Comparison of ENCODE assay signal across 1 cellular context in genomic region chr22:49962751-49963646, GRCh38.
TF ChIP-seq lines count a peak whose summit lies in the region.

No MANE protein-coding gene starts in this region.

TF ChIP-seq in HepG2, 621 proteins besides CTCF, POLR2A, EP300 and RAD21 (continued from another document):
- peak; percentile 84 for TF ChIP-seq ZNF501 (CRISPR knock-in tag; IDR thresholded peaks at IDR 0.05)
- no peak for TF ChIP-seq ZNF792 (CRISPR knock-in tag; IDR thresholded peaks at IDR 0.05)
- TF ChIP-seq RBM39 (IDR thresholded peaks at IDR 0.05; ENCODE audit: low read depth, low read length, poor library complexity, severe bottlenecking) = peak; percentile 37
- TF ChIP-seq ZNF318 (CRISPR knock-in tag; IDR thresholded peaks at IDR 0.05) = no peak
- TF ChIP-seq AGO2 (optimal IDR thresholded peaks at IDR 0.05; ENCODE audit: low read depth, low read length) = peak; percentile 96
- TF ChIP-seq KDM5B (CRISPR knock-in tag; IDR thresholded peaks at IDR 0.05; ENCODE audit: borderline replicate concordance) = peak; percentile 69; the same call in 1 of the 2 replicates
- peak; percentile 84 for TF ChIP-seq SRSF1 (optimal IDR thresholded peaks at IDR 0.05; ENCODE audit: low read depth, low read length)
- 0 out of 2 replicates have a peak, but pooled peaks have one; percentile 10 for TF ChIP-seq ZNF768 (CRISPR knock-in tag; IDR thresholded peaks at IDR 0.05)
- TF ChIP-seq ZXDC (CRISPR knock-in tag; IDR thresholded peaks at IDR 0.05) = 0 out of 2 replicates have a peak, but pooled peaks have one; percentile 37
- TF ChIP-seq ZNF263 (CRISPR knock-in tag; IDR thresholded peaks at IDR 0.05) = 0 out of 2 replicates have a peak, but pooled peaks have one; percentile 16
- TF ChIP-seq, protein P1, sequence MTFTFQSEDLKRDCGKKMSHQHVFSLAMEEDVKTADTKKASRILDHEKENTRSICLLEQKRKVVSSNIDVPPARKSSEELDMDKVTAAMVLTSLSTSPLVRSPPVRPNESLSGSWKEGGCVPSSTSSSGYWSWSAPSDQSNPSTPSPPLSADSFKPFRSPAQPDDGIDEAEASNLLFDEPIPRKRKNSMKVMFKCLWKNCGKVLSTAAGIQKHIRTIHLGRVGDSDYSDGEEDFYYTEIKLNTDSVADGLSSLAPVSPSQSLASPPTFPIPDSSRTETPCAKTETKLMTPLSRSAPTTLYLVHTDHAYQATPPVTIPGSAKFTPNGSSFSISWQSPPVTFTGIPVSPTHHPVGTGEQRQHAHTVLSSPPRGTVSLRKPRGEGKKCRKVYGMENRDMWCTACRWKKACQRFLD (CRISPR knock-in tag; IDR thresholded peaks at IDR 0.05; ENCODE audit: borderline replicate concordance) = 0 out of 2 replicates have a peak, but pooled peaks have one; percentile 52
- TF ChIP-seq, protein P2, sequence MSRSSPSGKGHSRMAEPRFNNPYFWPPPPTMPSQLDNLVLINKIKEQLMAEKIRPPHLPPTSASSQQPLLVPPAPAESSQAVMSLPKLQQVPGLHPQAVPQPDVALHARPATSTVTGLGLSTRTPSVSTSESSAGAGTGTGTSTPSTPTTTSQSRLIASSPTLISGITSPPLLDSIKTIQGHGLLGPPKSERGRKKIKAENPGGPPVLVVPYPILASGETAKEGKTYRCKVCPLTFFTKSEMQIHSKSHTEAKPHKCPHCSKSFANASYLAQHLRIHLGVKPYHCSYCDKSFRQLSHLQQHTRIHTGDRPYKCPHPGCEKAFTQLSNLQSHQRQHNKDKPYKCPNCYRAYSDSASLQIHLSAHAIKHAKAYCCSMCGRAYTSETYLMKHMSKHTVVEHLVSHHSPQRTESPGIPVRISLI (CRISPR knock-in tag; IDR thresholded peaks at IDR 0.05; ENCODE audit: borderline replicate concordance) = 0 out of 2 replicates have a peak, but pooled peaks have one; percentile 15
- TF ChIP-seq ARNT (IDR thresholded peaks at IDR 0.05) = no peak
- TF ChIP-seq HDAC1 (CRISPR knock-in tag; IDR thresholded peaks at IDR 0.05) = peak; percentile 20; the same call in 1 of the 2 replicates
- TF ChIP-seq ZFX (CRISPR knock-in tag; IDR thresholded peaks at IDR 0.05; ENCODE audit: low read depth) = peak; percentile 58
- peak; percentile 50; the same call in 1 of the 2 replicates for TF ChIP-seq ESRRA (CRISPR knock-in tag; IDR thresholded peaks at IDR 0.05; ENCODE audit: low read depth)
- TF ChIP-seq NR2F6 (IDR thresholded peaks at IDR 0.05) = peak; percentile 66
- TF ChIP-seq NR2F6 (CRISPR knock-in tag; IDR thresholded peaks at IDR 0.05) = no peak; the same call in 1 of the 2 replicates
- TF ChIP-seq ZNF607 (CRISPR knock-in tag; IDR thresholded peaks at IDR 0.05; ENCODE audit: borderline replicate concordance) = peak; percentile 22
- no peak for TF ChIP-seq STAT5B (CRISPR knock-in tag; IDR thresholded peaks at IDR 0.05)
- peak; percentile 46; the same call in 1 of the 2 replicates for TF ChIP-seq ZNF747 (CRISPR knock-in tag; IDR thresholded peaks at IDR 0.05; ENCODE audit: borderline replicate concordance)
- no peak for TF ChIP-seq ZNF737 (CRISPR knock-in tag; IDR thresholded peaks at IDR 0.05; ENCODE audit: borderline replicate concordance)
- TF ChIP-seq PRMT3 (CRISPR knock-in tag; IDR thresholded peaks at IDR 0.05; ENCODE audit: borderline replicate concordance, low read depth) = peak; percentile 11; the same call in 1 of the 2 replicates
- 0 out of 2 replicates have a peak, but pooled peaks have one; percentile 2 for TF ChIP-seq ARID4A (CRISPR knock-in tag; IDR thresholded peaks at IDR 0.05; ENCODE audit: borderline replicate concordance)
- TF ChIP-seq ZNF558 (CRISPR knock-in tag; IDR thresholded peaks at IDR 0.05; ENCODE audit: borderline replicate concordance) = no peak
- 0 out of 2 replicates have a peak, but pooled peaks have one; percentile 41 for TF ChIP-seq PHF21A (CRISPR knock-in tag; IDR thresholded peaks at IDR 0.05)
- peak; percentile 86 for TF ChIP-seq ZNF687 (CRISPR knock-in tag; IDR thresholded peaks at IDR 0.05)
- TF ChIP-seq ZBTB38 (CRISPR knock-in tag; IDR thresholded peaks at IDR 0.05) = peak; percentile 51
- TF ChIP-seq, protein P3, sequence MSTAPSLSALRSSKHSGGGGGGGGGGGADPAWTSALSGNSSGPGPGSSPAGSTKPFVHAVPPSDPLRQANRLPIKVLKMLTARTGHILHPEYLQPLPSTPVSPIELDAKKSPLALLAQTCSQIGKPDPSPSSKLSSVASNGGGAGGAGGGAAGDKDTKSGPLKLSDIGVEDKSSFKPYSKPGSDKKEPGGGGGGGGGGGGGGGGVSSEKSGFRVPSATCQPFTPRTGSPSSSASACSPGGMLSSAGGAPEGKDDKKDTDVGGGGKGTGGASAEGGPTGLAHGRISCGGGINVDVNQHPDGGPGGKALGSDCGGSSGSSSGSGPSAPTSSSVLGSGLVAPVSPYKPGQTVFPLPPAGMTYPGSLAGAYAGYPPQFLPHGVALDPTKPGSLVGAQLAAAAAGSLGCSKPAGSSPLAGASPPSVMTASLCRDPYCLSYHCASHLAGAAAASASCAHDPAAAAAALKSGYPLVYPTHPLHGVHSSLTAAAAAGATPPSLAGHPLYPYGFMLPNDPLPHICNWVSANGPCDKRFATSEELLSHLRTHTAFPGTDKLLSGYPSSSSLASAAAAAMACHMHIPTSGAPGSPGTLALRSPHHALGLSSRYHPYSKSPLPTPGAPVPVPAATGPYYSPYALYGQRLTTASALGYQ (CRISPR knock-in tag; IDR thresholded peaks at IDR 0.05) = no peak
- TF ChIP-seq TBX3 (IDR thresholded peaks at IDR 0.05; ENCODE audit: borderline replicate concordance) = no peak
